Comparison of ENCODE assay signal across 1 cellular context in genomic region chr18:24395049-24395780, GRCh38.
TF ChIP-seq lines count a peak whose summit lies in the region.

No MANE protein-coding gene starts in this region.

TF ChIP-seq in GM23338, 12 proteins besides CTCF, POLR2A, EP300 and RAD21 (continued from another document):
- no peak for TF ChIP-seq ZNF462 (CRISPR knock-in tag; IDR thresholded peaks at IDR 0.05)
- no peak for TF ChIP-seq JUNB (IDR thresholded peaks at IDR 0.05; ENCODE audit: unreplicated experiment)
- no peak for TF ChIP-seq ZNF114 (CRISPR knock-in tag; IDR thresholded peaks at IDR 0.05)
